Comparison of ENCODE assay signal across 7 cellular contexts in the genomic region with DNA sequence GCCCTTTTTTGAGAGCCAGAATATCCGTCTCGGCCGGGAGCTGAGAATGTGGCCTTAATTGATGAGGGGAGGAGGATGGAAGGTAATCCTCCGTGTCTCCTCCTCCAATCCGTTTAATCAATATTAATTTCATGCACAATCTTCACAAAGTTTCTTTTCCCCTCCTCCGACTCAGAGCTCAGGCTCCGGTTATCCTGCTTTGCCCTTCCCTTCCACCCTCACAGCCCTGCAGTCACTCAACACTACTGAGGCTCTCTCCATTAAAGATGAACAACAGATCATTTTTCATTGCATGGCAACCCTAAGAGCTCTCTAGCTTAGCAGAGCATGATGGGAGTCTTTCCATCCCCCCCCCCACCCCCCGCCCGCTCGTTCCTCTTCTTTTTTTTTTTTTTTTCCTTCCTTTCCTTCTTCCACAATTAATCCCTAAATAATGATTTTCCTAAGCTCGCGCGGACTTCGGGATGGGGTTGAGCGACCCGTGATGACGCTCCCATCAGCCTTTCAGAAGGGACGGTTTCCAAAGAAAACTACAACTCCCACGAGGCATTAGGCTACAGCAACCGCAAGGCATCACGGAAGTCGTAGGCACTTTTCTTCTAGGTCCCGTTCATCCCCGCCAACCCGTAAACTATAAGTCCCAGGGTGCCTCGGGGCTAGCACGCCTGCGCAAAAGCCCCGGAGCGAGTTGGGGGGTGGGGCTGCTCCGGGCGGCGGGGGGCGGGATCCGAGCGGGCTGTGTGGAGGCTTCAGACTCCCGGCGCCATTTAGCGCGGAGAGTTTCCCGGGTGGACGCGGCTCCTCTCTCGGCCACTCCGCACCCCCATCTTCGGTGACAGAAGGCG.
A peak's percentile ranks its signal among the peaks of the same experiment; 100 is the strongest.
DNase-seq lines count a peak whose midpoint lies in the region; ATAC-seq lines count a peak whose summit lies in the region.

A gene (plus strand): TSS at position 752 of the 845 bp plus-strand sequence. CDS start 987 bp downstream, outside the sequence.

- peak; percentile 45 for ATAC-seq in GM18508 (IDR thresholded peaks at IDR 0.05; ENCODE audit: insufficient read depth, unreplicated experiment)
- peak; percentile 55 for ATAC-seq in HG03025 (IDR thresholded peaks at IDR 0.05; ENCODE audit: low FRiP score, unreplicated experiment)

- peak; percentile 98 to 99 for DNase-seq in NCI-H2081 (lab: John Stamatoyannopoulos, UW)
- peak; percentile 94 for DNase-seq in T1000 (lab: John Stamatoyannopoulos, UW)
- peak; percentile 99 for DNase-seq in astrocyte of the hippocampus (ENCODE audit: low read depth, low spot score)
- DNase-seq in hippocampal formation (lab: John Stamatoyannopoulos, UW): peak; percentile 96 to 99
- peak; percentile 94 for DNase-seq in retina

Comparison
In these comparisons a context has a peak if more than half of its experiments do, and no peak if none do; other contexts are left out.
1. Peak in every context shown above with its lines: DNase-seq and ATAC-seq.